Comparison of ENCODE assay signal across 1 cellular context in genomic region chr1:39973503-39974135, GRCh38.
TF ChIP-seq lines count a peak whose summit lies in the region.

No MANE protein-coding gene starts in this region.

TF ChIP-seq in HCT116, 20 proteins besides CTCF, POLR2A, EP300 and RAD21 (continued from another document):
- no peak for TF ChIP-seq REST (IDR thresholded peaks at IDR 0.05; ENCODE audit: low read depth)
- no peak for TF ChIP-seq JUND (IDR thresholded peaks at IDR 0.05)
- TF ChIP-seq YY1 (IDR thresholded peaks at IDR 0.05; ENCODE audit: extremely low read depth, insufficient replicate concordance, low read depth, low read length), result no peak
- no peak for TF ChIP-seq ATF3 (IDR thresholded peaks at IDR 0.05)
- TF ChIP-seq ELF1 (IDR thresholded peaks at IDR 0.05; ENCODE audit: borderline replicate concordance, low read depth), result no peak
- TF ChIP-seq EZH2phosphoT487 (IDR thresholded peaks at IDR 0.05; ENCODE audit: borderline replicate concordance), result no peak
- no peak for TF ChIP-seq ZNF274 (IDR thresholded peaks at IDR 0.05; ENCODE audit: low read depth, low read length)
- no peak for TF ChIP-seq MAX (IDR thresholded peaks at IDR 0.05)
- TF ChIP-seq POLR2AphosphoS5 (IDR thresholded peaks at IDR 0.05; ENCODE audit: low read depth, low read length), result no peak
